12 cellular contexts compared by ENCODE assay signal in genomic region chr3:195715583-195716266, GRCh38. TPM values are rescaled to one million over a fixed set of nuclear protein-coding genes. Genes with fewer than 3 reads are reported as not detected.
DNase-seq lines count a peak whose midpoint lies in the region; ATAC-seq and FAIRE-seq lines count a peak whose summit lies in the region.
"Had no signal": no experiment of that assay in that cellular context is flagged by ENCODE, and none has a peak within 500 bp of the region (broad histone marks: within the 10 kb centered on the region; RNA-seq: fewer than 3 reads in every experiment).

No MANE protein-coding gene starts in this region.

- no peaks in the 10 kb centered on the region for H3K4me1 ChIP-seq in SJCRH30

- peaks cover 7% of the 10 kb centered on the region for H3K27me3 ChIP-seq in SJCRH30

- ATAC-seq in esophagus mucosa = peak; percentile 74

- no peak for FAIRE-seq in HTR-8/SVneo (lab: Jason Lieb, UNC)

- H3K27ac ChIP-seq in SJCRH30 = no peak overlapping the region

- H3K4me3 ChIP-seq in SJCRH30 = no peak overlapping the region

- H3K36me3 ChIP-seq in SJCRH30 = no peaks in the 10 kb centered on the region

- DNase-seq in Daoy (ENCODE audit: low read depth) = peak; percentile 35
- DNase-seq in NCI-H226 = peak; percentile 35
- DNase-seq in stimulated activated CD4-positive, alpha-beta T cell treated with anti-CD3 and anti-CD28 coated beads, Interleukin-12 subunit alpha, Interleukin-12 subunit beta, amount 100 ng/mL, for 24 hours (ENCODE audit: low read depth in 2 of 2) = peak; percentile 16 to 20
- no peak for DNase-seq in amygdala (lab: John Stamatoyannopoulos, UW)
- DNase-seq in DMS53 treated with DMSO at 0.1 percent for 48 hours (lab: John Stamatoyannopoulos, UW; ENCODE audit: unreplicated experiment) = no peak
- no peak for DNase-seq in SJCRH30
- no peak for DNase-seq in HTR-8/SVneo (ENCODE audit: insufficient read length, low spot score)
- DNase-seq: DND-41, left cardiac atrium, NCI-H2227 treated with DMSO at 0.1 percent for 48 hours, T-cell had no signal

- H3K9me3 ChIP-seq in SJCRH30 (replicated peaks) = no peaks in the 10 kb centered on the region

RNA-seq across cellular contexts. Expression of gene MUC20, which starts 5.1 kb away (rescaled TPM):
- total RNA-seq in Daoy (2014; rRNA removed; shearing (Covaris generic)) = not detected in 2 replicates
- 34.9 TPM for total RNA-seq in esophagus mucosa
- not detected in 2 replicates for total RNA-seq in SJCRH30 (2014; rRNA removed; shearing (Covaris generic))

Comparison
In these comparisons a context has a peak if more than half of its experiments do, and no peak if none do; other contexts are left out.
1. DNase-seq: peak in Daoy (single experiment), NCI-H226 (single experiment) and stimulated activated CD4-positive, alpha-beta T cell treated with anti-CD3 and anti-CD28 coated beads, Interleukin-12 subunit alpha, Interleukin-12 subunit beta, amount 100 ng/mL, for 24 hours (2 of 2); none in amygdala (0 of 56), DMS53 treated with DMSO at 0.1 percent for 48 hours (single experiment), SJCRH30 (0 of 2) and HTR-8/SVneo (single experiment).
2. RNA of gene MUC20, which starts 5.1 kb away (total RNA-seq): 34.9 TPM in esophagus mucosa (single experiment); not detected in Daoy and not detected in SJCRH30; every median in the first group is over 10 times any median in the second.